In the genomic region with DNA sequence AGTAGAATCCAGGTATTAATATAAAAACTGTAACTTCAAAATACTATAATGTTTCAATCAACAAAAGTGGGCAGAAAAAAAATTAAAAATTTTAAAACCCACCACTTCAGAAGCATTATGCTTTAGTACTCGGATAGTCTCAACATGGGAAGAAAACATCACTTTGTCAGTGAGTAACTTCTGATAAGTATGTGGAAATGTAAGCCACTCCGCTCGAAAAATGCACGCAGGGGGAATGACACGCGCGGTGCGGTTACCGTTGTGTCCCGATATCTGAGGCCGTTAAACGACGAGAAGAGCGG, we compare ENCODE assay signal across 8 cellular contexts. TPM values are rescaled to one million over a fixed set of nuclear protein-coding genes. Genes with fewer than 3 reads are reported as not detected.
DNase-seq lines count a peak whose midpoint lies in the region; ATAC-seq and TF ChIP-seq lines count a peak whose summit lies in the region.

No MANE protein-coding gene starts in this region.

- H4K5ac ChIP-seq in mesendoderm (ENCODE audit: low read length) = no peak overlapping the region

- H3K27me3 Mint-ChIP-seq in activated naive CD4-positive, alpha-beta T cell treated with anti-CD3 and anti-CD28 coated beads, Interleukin-2, amount 50 U/mL, for 24 hours = no peaks in the 10 kb centered on the region
- H3K27me3 Mint-ChIP-seq in brain = no peaks in the 10 kb centered on the region

- peak overlapping the region; percentile 96 for H3K56ac ChIP-seq in mesendoderm (ENCODE audit: low read length)

- peaks cover 2% of the 10 kb centered on the region for H3K79me2 ChIP-seq in mesendoderm (ENCODE audit: control insufficient read depth, insufficient read depth, low read length)

- peaks cover 48% of the 10 kb centered on the region for H3K4me1 Mint-ChIP-seq in activated naive CD4-positive, alpha-beta T cell treated with anti-CD3 and anti-CD28 coated beads, Interleukin-2, amount 50 U/mL, for 24 hours
- H3K4me1 Mint-ChIP-seq in brain = peaks cover 56% of the 10 kb centered on the region

- H3K23ac ChIP-seq in mesendoderm (ENCODE audit: low read length) = no peak overlapping the region

- peak overlapping the region; percentile 82 for H3K9ac ChIP-seq in mesendoderm (ENCODE audit: low read length)

- no peak overlapping the region for H2BK5ac ChIP-seq in mesendoderm (ENCODE audit: low read length)

- TF ChIP-seq CTCF in brain (conservative IDR thresholded peaks at IDR 0.05) = no peak
- TF ChIP-seq CTCF in upper lobe of right lung (IDR thresholded peaks at IDR 0.05) = no peak

- H3K18ac ChIP-seq in mesendoderm (ENCODE audit: low read length) = no peak overlapping the region

- ATAC-seq in upper lobe of right lung (no peak), HG03175 (IDR thresholded peaks at IDR 0.05; ENCODE audit: unreplicated experiment) (no peak)

- peak overlapping the region; percentile 54 for H3K4me2 ChIP-seq in mesendoderm (ENCODE audit: low read length)

- no peak overlapping the region for H2BK15ac ChIP-seq in mesendoderm (replicated peaks; ENCODE audit: low read depth)

- no peak overlapping the region for H2BK120ac ChIP-seq in mesendoderm (ENCODE audit: low read depth, low read length)

- H2AK5ac ChIP-seq in mesendoderm (ENCODE audit: low read length) = no peak overlapping the region

- intact Hi-C loops in upper lobe of right lung (cut with DNase I) = no loop called here

- H3K4me3 ChIP-seq in mesendoderm (ENCODE audit: low read length) (peak overlapping the region; percentile 83), upper lobe of right lung (peak overlapping the region; percentile 86)

- H3K27ac ChIP-seq in mesendoderm (ENCODE audit: low read depth, low read length) = peak overlapping the region; percentile 62
- H3K27ac ChIP-seq in upper lobe of right lung = peak overlapping the region; percentile 88

- H3K4me1 ChIP-seq in mesendoderm (ENCODE audit: control insufficient read depth, low read depth, low read length) (peaks cover 5% of the 10 kb centered on the region), upper lobe of right lung (peaks cover 27% of the 10 kb centered on the region)

- DNase-seq in activated naive CD4-positive, alpha-beta T cell (lab: John Stamatoyannopoulos, UW) = no peak
- DNase-seq in mesendoderm (no peak), upper lobe of right lung (no peak), amygdala (lab: John Stamatoyannopoulos, UW) (no peak), anterior cingulate cortex (lab: John Stamatoyannopoulos, UW) (no peak)

- H3K4me3 Mint-ChIP-seq in activated naive CD4-positive, alpha-beta T cell treated with anti-CD3 and anti-CD28 coated beads, Interleukin-2, amount 50 U/mL, for 24 hours = peak overlapping the region; percentile 92
- peak overlapping the region; percentile 91 to 97 (median 92) for H3K4me3 Mint-ChIP-seq in brain

- no peaks in the 10 kb centered on the region for H3K9me3 ChIP-seq in upper lobe of right lung

- no CpG with 5 or more reads among the region's 14 CpGs for WGBS in mesendoderm (ENCODE audit: extremely low coverage, insufficient coverage, low lambda C conversion rate)

- H3K36me3 ChIP-seq in mesendoderm (ENCODE audit: control insufficient read depth, insufficient read depth, low read length) (peaks cover 1% of the 10 kb centered on the region), upper lobe of right lung (peaks cover 9% of the 10 kb centered on the region)

- H4K8ac ChIP-seq in mesendoderm (ENCODE audit: low read depth, low read length) = no peak overlapping the region

- peaks cover 7% of the 10 kb centered on the region for H3K36me3 Mint-ChIP-seq in activated naive CD4-positive, alpha-beta T cell treated with anti-CD3 and anti-CD28 coated beads, Interleukin-2, amount 50 U/mL, for 24 hours
- H3K36me3 Mint-ChIP-seq in brain = peaks cover 19% of the 10 kb centered on the region

- H3K4ac ChIP-seq in mesendoderm (ENCODE audit: low read depth, low read length) = no peak overlapping the region

- H3K27me3 ChIP-seq in mesendoderm (ENCODE audit: insufficient read depth, low read length, poor library complexity) (no peaks in the 10 kb centered on the region), upper lobe of right lung (no peaks in the 10 kb centered on the region)

- H3K27ac Mint-ChIP-seq in activated naive CD4-positive, alpha-beta T cell treated with anti-CD3 and anti-CD28 coated beads, Interleukin-2, amount 50 U/mL, for 24 hours = peak overlapping the region; percentile 79
- peak overlapping the region; percentile 80 to 92 (median 88) for H3K27ac Mint-ChIP-seq in brain

- no peaks in the 10 kb centered on the region for H3K9me3 Mint-ChIP-seq in activated naive CD4-positive, alpha-beta T cell treated with anti-CD3 and anti-CD28 coated beads, Interleukin-2, amount 50 U/mL, for 24 hours
- H3K9me3 Mint-ChIP-seq in brain = peaks cover 2 to 4% (median 2%) of the 10 kb centered on the region in 5 experiments

- peaks cover 2% of the 10 kb centered on the region for H3K79me1 ChIP-seq in mesendoderm (ENCODE audit: low read length)

RNA-seq across cellular contexts. Expression of a gene that starts 0.7 kb away (rescaled TPM):
- polyA plus RNA-seq in brain (ENCODE audit: insufficient read depth, low read depth, low replicate concordance) = 7.8 TPM
- polyA plus RNA-seq in mesendoderm (2013, experiment 1 of 2) = 18.5 TPM
- polyA plus RNA-seq in mesendoderm (2013, experiment 2 of 2) = 20.2 TPM
- total RNA-seq in upper lobe of right lung = 33.4 TPM

RNA-seq across cellular contexts. Expression of a gene that starts 7.3 kb away (rescaled TPM):
- polyA plus RNA-seq in brain (ENCODE audit: insufficient read depth, low read depth, low replicate concordance) = 3.7 TPM
- 1.8 TPM for polyA plus RNA-seq in mesendoderm (2013, experiment 1 of 2)
- polyA plus RNA-seq in mesendoderm (2013, experiment 2 of 2) = 1.7 TPM
- 8.5 TPM for total RNA-seq in upper lobe of right lung
